In genomic region chr1:159214149-159214760, GRCh38 we compare ENCODE assay signal across 8 cellular contexts. TPM values are rescaled to one million over a fixed set of nuclear protein-coding genes. Genes with fewer than 3 reads are reported as not detected.
A peak's percentile ranks its signal among the peaks of the same experiment; 100 is the strongest.
DNase-seq lines count a peak whose midpoint lies in the region; FAIRE-seq and TF ChIP-seq lines count a peak whose summit lies in the region.

No MANE protein-coding gene starts in this region.

- TF ChIP-seq CTCF in AG10803 (conservative IDR thresholded peaks at IDR 0.05; ENCODE audit: low read length): peak; percentile 90

- no peaks in the 10 kb centered on the region for H3K36me3 ChIP-seq in Karpas-422 (ENCODE audit: insufficient read depth, low read length)

- H3K4me3 ChIP-seq in AG10803 (ENCODE audit: low read length) (no peak overlapping the region), Karpas-422 (ENCODE audit: low read length) (no peak overlapping the region)

- no peak overlapping the region for H3K27ac ChIP-seq in Karpas-422 (ENCODE audit: low read length)

- no peak overlapping the region for H3K9ac ChIP-seq in Karpas-422 (ENCODE audit: low read length)

- H3K4me1 ChIP-seq in Karpas-422 (ENCODE audit: low read length): no peaks in the 10 kb centered on the region

- peak; percentile 47 for FAIRE-seq in GM12891 (lab: Jason Lieb, UNC)
- peak; percentile 54 for FAIRE-seq in TTC549 (lab: Jason Lieb, UNC)
- no peak for FAIRE-seq in urothelium cell line (lab: Jason Lieb, UNC)

- DNase-seq in AG10803 (ENCODE audit: low read depth) (peak; percentile 33), GM12891 (ENCODE audit: insufficient read length, low spot score) (peak; percentile 37), Karpas-422 (peak; percentile 73), dermis blood vessel endothelial cell (peak; percentile 71), mucosa of gallbladder (ENCODE audit: low spot score) (peak; percentile 36), urothelium cell line (ENCODE audit: low spot score) (peak; percentile 70), GDM1 (lab: John Stamatoyannopoulos, UW) (no peak)

- H2AFZ ChIP-seq in Karpas-422 (ENCODE audit: low read length): no peak overlapping the region

- no peaks in the 10 kb centered on the region for H3K9me3 ChIP-seq in Karpas-422 (ENCODE audit: low read length)

- H3K27me3 ChIP-seq in Karpas-422 (ENCODE audit: low read length): no peaks in the 10 kb centered on the region

- H3K79me2 ChIP-seq in Karpas-422 (ENCODE audit: low read length): no peaks in the 10 kb centered on the region

- H4K20me1 ChIP-seq in Karpas-422 (ENCODE audit: insufficient read depth, low read depth, low read length): no peaks in the 10 kb centered on the region

- no peak for TF ChIP-seq POLR2A in GM12891 (IDR thresholded peaks at IDR 0.05; ENCODE audit: low read depth, low read length)

- H3K4me2 ChIP-seq in Karpas-422 (ENCODE audit: low read depth, low read length, poor library complexity, severe bottlenecking): no peak overlapping the region

- no peaks in the 10 kb centered on the region for H3K9me2 ChIP-seq in Karpas-422 (replicated peaks; ENCODE audit: insufficient read depth, low read length)

TF ChIP-seq in GM12891, 5 proteins besides CTCF, POLR2A, EP300 and RAD21:
- TF ChIP-seq POU2F2 (IDR thresholded peaks at IDR 0.05; ENCODE audit: low read depth, low read length) (no peak), PAX5 (IDR thresholded peaks at IDR 0.05; ENCODE audit: insufficient read depth, low read length, severe bottlenecking) (no peak), TAF1 (IDR thresholded peaks at IDR 0.05; ENCODE audit: low read depth, low read length) (no peak)

RNA-seq across cellular contexts. Expression of gene ACKR1, which starts 9.6 kb away (rescaled TPM):
- polyA plus RNA-seq in GM12891 (2012; ENCODE audit: low read depth, missing spikeins): 1.3 TPM
- not detected in 2 replicates for total RNA-seq in Karpas-422 (2014; rRNA removed; shearing (Covaris generic); ENCODE audit: low replicate concordance)
- total RNA-seq in dermis blood vessel endothelial cell: 0.17 TPM in 1 of 2 replicates, not detected in the other
- 23.3 TPM for total RNA-seq in mucosa of gallbladder

RNA-seq across cellular contexts. Expression of gene CADM3, which starts 42.8 kb away (rescaled TPM):
- 0.35 TPM for polyA plus RNA-seq in GM12891 (2012; ENCODE audit: low read depth, missing spikeins)
- not detected in 2 replicates for total RNA-seq in Karpas-422 (2014; rRNA removed; shearing (Covaris generic); ENCODE audit: low replicate concordance)
- total RNA-seq in dermis blood vessel endothelial cell (under 0.01 and 0.09 TPM in 2 replicates), mucosa of gallbladder (5.2 TPM)

Comparison
In these comparisons a context has a peak if more than half of its experiments do, and no peak if none do; other contexts are left out.
1. RNA of gene ACKR1, which starts 9.6 kb away (total RNA-seq): 23.3 TPM in mucosa of gallbladder (single experiment); 0.17 TPM in dermis blood vessel endothelial cell and not detected in Karpas-422; every median in the first group is over 10 times any median in the second.